ENCODE assay signal across 1 cellular context in genomic region chr2:171089489-171089888, GRCh38.
A peak's percentile ranks its signal among the peaks of the same experiment; 100 is the strongest.
TF ChIP-seq lines count a peak whose summit lies in the region.

No MANE protein-coding gene starts in this region.

TF ChIP-seq in HepG2, 621 proteins besides CTCF, POLR2A, EP300 and RAD21 (continued from another document and continues in another):
- TF ChIP-seq KIAA2018 (CRISPR knock-in tag; IDR thresholded peaks at IDR 0.05; ENCODE audit: borderline replicate concordance) (no peak), MLX (CRISPR knock-in tag; IDR thresholded peaks at IDR 0.05) (0 out of 2 replicates have a peak, but pooled peaks have one; percentile 34), RORA (CRISPR knock-in tag; IDR thresholded peaks at IDR 0.05) (no peak), NR2F2 (IDR thresholded peaks at IDR 0.05; ENCODE audit: borderline replicate concordance, low read depth) (no peak), PAXIP1 (CRISPR knock-in tag; conservative IDR thresholded peaks at IDR 0.05) (peak; percentile 82), TEAD3 (CRISPR knock-in tag; optimal IDR thresholded peaks at IDR 0.05; ENCODE audit: borderline replicate concordance) (peak; percentile 11), HOXA3 (CRISPR knock-in tag; IDR thresholded peaks at IDR 0.05) (no peak), ZNF430 (CRISPR knock-in tag; IDR thresholded peaks at IDR 0.05) (no peak), ZNF550 (CRISPR knock-in tag; IDR thresholded peaks at IDR 0.05; ENCODE audit: borderline replicate concordance) (no peak), SAP130 (CRISPR knock-in tag; IDR thresholded peaks at IDR 0.05; ENCODE audit: low read depth) (peak; percentile 60), MIER3 (CRISPR knock-in tag; IDR thresholded peaks at IDR 0.05; ENCODE audit: borderline replicate concordance) (no peak), MEIS1 (CRISPR knock-in tag; IDR thresholded peaks at IDR 0.05; ENCODE audit: borderline replicate concordance) (0 out of 2 replicates have a peak, but pooled peaks have one; percentile 51), ZBTB10 (CRISPR knock-in tag; IDR thresholded peaks at IDR 0.05; ENCODE audit: borderline replicate concordance) (no peak), ZNF552 (CRISPR knock-in tag; IDR thresholded peaks at IDR 0.05; ENCODE audit: borderline replicate concordance) (no peak), ZBTB7B (CRISPR knock-in tag; IDR thresholded peaks at IDR 0.05) (no peak), NFKB2 (CRISPR knock-in tag; IDR thresholded peaks at IDR 0.05; ENCODE audit: borderline replicate concordance) (no peak), U2AF2 (IDR thresholded peaks at IDR 0.05; ENCODE audit: low read depth, low read length) (no peak), NCOR1 (IDR thresholded peaks at IDR 0.05; ENCODE audit: borderline replicate concordance, low read length) (peak; percentile 38; the same call in 1 of the 2 replicates), SIN3A (IDR thresholded peaks at IDR 0.05; ENCODE audit: borderline replicate concordance, low read depth, low read length) (no peak), KDM2A (CRISPR knock-in tag; IDR thresholded peaks at IDR 0.05; ENCODE audit: borderline replicate concordance, low read depth) (no peak), ZNF362 (CRISPR knock-in tag; IDR thresholded peaks at IDR 0.05; ENCODE audit: borderline replicate concordance) (no peak), ZBTB34 (CRISPR knock-in tag; IDR thresholded peaks at IDR 0.05) (no peak), LCORL (IDR thresholded peaks at IDR 0.05) (no peak), LCORL (CRISPR knock-in tag; IDR thresholded peaks at IDR 0.05) (no peak), ATF7-NPFF (CRISPR knock-in tag; IDR thresholded peaks at IDR 0.05; ENCODE audit: low read depth) (no peak), MEF2D (CRISPR knock-in tag; IDR thresholded peaks at IDR 0.05) (no peak), ZNF747 (CRISPR knock-in tag; IDR thresholded peaks at IDR 0.05; ENCODE audit: borderline replicate concordance) (no peak), NFYB (CRISPR knock-in tag; IDR thresholded peaks at IDR 0.05) (no peak)
- TF ChIP-seq, protein P1, sequence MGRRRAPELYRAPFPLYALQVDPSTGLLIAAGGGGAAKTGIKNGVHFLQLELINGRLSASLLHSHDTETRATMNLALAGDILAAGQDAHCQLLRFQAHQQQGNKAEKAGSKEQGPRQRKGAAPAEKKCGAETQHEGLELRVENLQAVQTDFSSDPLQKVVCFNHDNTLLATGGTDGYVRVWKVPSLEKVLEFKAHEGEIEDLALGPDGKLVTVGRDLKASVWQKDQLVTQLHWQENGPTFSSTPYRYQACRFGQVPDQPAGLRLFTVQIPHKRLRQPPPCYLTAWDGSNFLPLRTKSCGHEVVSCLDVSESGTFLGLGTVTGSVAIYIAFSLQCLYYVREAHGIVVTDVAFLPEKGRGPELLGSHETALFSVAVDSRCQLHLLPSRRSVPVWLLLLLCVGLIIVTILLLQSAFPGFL (CRISPR knock-in tag; IDR thresholded peaks at IDR 0.05) = no peak
- TF ChIP-seq, protein P2, sequence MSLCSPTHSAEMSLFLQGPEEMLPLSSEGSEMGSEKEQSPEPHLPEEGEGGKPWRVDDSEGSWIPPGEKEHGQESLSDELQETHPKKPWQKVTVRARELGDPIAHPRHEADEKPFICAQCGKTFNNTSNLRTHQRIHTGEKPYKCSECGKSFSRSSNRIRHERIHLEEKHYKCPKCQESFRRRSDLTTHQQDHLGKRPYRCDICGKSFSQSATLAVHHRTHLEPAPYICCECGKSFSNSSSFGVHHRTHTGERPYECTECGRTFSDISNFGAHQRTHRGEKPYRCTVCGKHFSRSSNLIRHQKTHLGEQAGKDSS (CRISPR knock-in tag; IDR thresholded peaks at IDR 0.05; ENCODE audit: borderline replicate concordance, low read depth) = no peak
- TF ChIP-seq, protein P3, sequence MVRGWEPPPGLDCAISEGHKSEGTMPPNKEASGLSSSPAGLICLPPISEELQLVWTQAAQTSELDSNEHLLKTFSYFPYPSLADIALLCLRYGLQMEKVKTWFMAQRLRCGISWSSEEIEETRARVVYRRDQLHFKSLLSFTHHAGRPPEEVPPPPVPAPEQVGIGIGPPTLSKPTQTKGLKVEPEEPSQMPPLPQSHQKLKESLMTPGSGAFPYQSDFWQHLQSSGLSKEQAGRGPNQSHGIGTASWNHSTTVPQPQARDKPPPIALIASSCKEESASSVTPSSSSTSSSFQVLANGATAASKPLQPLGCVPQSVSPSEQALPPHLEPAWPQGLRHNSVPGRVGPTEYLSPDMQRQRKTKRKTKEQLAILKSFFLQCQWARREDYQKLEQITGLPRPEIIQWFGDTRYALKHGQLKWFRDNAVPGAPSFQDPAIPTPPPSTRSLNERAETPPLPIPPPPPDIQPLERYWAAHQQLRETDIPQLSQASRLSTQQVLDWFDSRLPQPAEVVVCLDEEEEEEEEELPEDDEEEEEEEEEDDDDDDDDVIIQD (CRISPR knock-in tag; IDR thresholded peaks at IDR 0.05; ENCODE audit: low read depth) = peak; percentile 94
- TF ChIP-seq, protein P4, sequence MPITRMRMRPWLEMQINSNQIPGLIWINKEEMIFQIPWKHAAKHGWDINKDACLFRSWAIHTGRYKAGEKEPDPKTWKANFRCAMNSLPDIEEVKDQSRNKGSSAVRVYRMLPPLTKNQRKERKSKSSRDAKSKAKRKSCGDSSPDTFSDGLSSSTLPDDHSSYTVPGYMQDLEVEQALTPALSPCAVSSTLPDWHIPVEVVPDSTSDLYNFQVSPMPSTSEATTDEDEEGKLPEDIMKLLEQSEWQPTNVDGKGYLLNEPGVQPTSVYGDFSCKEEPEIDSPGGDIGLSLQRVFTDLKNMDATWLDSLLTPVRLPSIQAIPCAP (CRISPR knock-in tag; IDR thresholded peaks at IDR 0.05; ENCODE audit: low read depth) = no peak
